Comparison of ENCODE assay signal across 8 cellular contexts in genomic region chr6:111483736-111484654, GRCh38. TPM values are rescaled to one million over a fixed set of nuclear protein-coding genes. Genes with fewer than 3 reads are reported as not detected.
DNase-seq lines count a peak whose midpoint lies in the region; ATAC-seq and TF ChIP-seq lines count a peak whose summit lies in the region.

No MANE protein-coding gene starts in this region.

- H3K27me3 ChIP-seq in NT2/D1 (ENCODE audit: insufficient read depth, insufficient read length) (peaks cover 18% of the 10 kb centered on the region), mucosa of rectum (ENCODE audit: control insufficient read depth in 2 of 2, insufficient read depth in 2 of 2, low read length in 2 of 2) (no peaks in the 10 kb centered on the region)

- no peak for TF ChIP-seq CTCF in epithelial cell of proximal tubule (conservative IDR thresholded peaks at IDR 0.05; ENCODE audit: low read depth, low read length)

- peaks cover 12% of the 10 kb centered on the region; the same call in 1 of the 2 replicates for H3K9me3 ChIP-seq in NT2/D1 (ENCODE audit: insufficient read depth, low read length)
- H3K9me3 ChIP-seq in mucosa of rectum (ENCODE audit: control insufficient read depth in 2 of 2, low read length in 2 of 2): no peaks in the 10 kb centered on the region

- peak; percentile 37 for ATAC-seq in GM21367 (IDR thresholded peaks at IDR 0.05; ENCODE audit: unreplicated experiment)

- H3K4me1 ChIP-seq in NT2/D1 (ENCODE audit: insufficient read depth, insufficient read length): no peaks in the 10 kb centered on the region
- H3K4me1 ChIP-seq in mucosa of rectum (ENCODE audit: control insufficient read depth in 2 of 2, insufficient read depth in 2 of 2, low read length in 2 of 2): peaks cover 9 to 15% of the 10 kb centered on the region in 2 donors

- H3K9ac ChIP-seq in NT2/D1 (ENCODE audit: insufficient read length, low read depth): peak overlapping the region; percentile 91
- H3K9ac ChIP-seq in mucosa of rectum (ENCODE audit: low read depth in 1 of 2, low read length in 2 of 2): peak overlapping the region; percentile 87 to 94

- peak overlapping the region; percentile 97 to 99 for H3K27ac ChIP-seq in mucosa of rectum (ENCODE audit: low read depth in 2 of 2, low read length in 2 of 2)

- peak; percentile 93 for DNase-seq in D341Med (ENCODE audit: low spot score)
- DNase-seq in HT1080 (ENCODE audit: low read depth): peak; percentile 91
- DNase-seq in NT2/D1 (ENCODE audit: low read depth, low spot score): peak; percentile 57
- peak; percentile 68 for DNase-seq in activated T-cell treated with anti-CD3 and anti-CD28 coated beads for 24 hours (ENCODE audit: low read depth)
- no peak for DNase-seq in epithelial cell of proximal tubule (ENCODE audit: low read depth)
- peak; percentile 88 for DNase-seq in stimulated activated CD8-positive, alpha-beta memory T cell treated with anti-CD3 and anti-CD28 coated beads, Interleukin-4, amount 100 ng/mL, for 48 hours

- peaks cover 16% of the 10 kb centered on the region for H3K36me3 ChIP-seq in NT2/D1 (ENCODE audit: insufficient read depth, insufficient read length, low read length)
- H3K36me3 ChIP-seq in mucosa of rectum (ENCODE audit: control insufficient read depth in 2 of 2, insufficient read depth in 2 of 2, low read length in 2 of 2): no peaks in the 10 kb centered on the region

- H3K4me3 ChIP-seq in NT2/D1 (ENCODE audit: insufficient read length, low read depth) (peak overlapping the region; percentile 69), epithelial cell of proximal tubule (ENCODE audit: low read depth, low read length) (peak overlapping the region; percentile 77), mucosa of rectum (ENCODE audit: low read length in 2 of 2) (peak overlapping the region; percentile 88 to 90)

RNA-seq across cellular contexts. Expression of gene REV3L, which starts 1.0 kb away (rescaled TPM):
- total RNA-seq in HT1080 (2014; rRNA removed; shearing (Covaris generic)): 13.0 and 13.5 TPM in 2 replicates
- polyA plus RNA-seq in HT1080 (2015; cell fraction: cytosol; rRNA removed): 10.5 and 12.4 TPM in 2 replicates
- polyA plus RNA-seq in HT1080 (2015; cell fraction: nucleus; rRNA removed): 17.9 and 18.3 TPM in 2 replicates
- total RNA-seq in epithelial cell of proximal tubule: 8.2 and 14.2 TPM in 2 replicates
